14 cellular contexts compared by ENCODE assay signal in genomic region chr16:54177052-54177856, GRCh38.
DNase-seq lines count a peak whose midpoint lies in the region; ATAC-seq, FAIRE-seq and TF ChIP-seq lines count a peak whose summit lies in the region.
"Had no signal": no experiment of that assay in that cellular context is flagged by ENCODE, and none has a peak within 500 bp of the region (broad histone marks: within the 10 kb centered on the region; RNA-seq: fewer than 3 reads in every experiment).

No MANE protein-coding gene starts in this region.

- no peak for FAIRE-seq in A549 (lab: Jason Lieb, UNC)

- CTCF ChIA-PET in A549 (lab: Yijun Ruan, JAX) = interaction anchor here (1.4 kb wide), 1 partner anchor 11 kb away, joined by 3 read pairs; no protein-coding TSS in a partner anchor

- ATAC-seq in A549 (no peak), GM23338 (no peak)

- H3K4me2 ChIP-seq in A549 (no peak overlapping the region), GM23338 (0 out of 2 replicates have a peak overlapping the region, but pooled peaks have one; percentile 42), hepatocyte (peak overlapping the region; percentile 68), osteoblast (ENCODE audit: insufficient read depth, low read length) (no peak overlapping the region)

- H3K9me2 ChIP-seq in GM23338 (ENCODE audit: insufficient read depth) = no peaks in the 10 kb centered on the region
- H3K9me2 ChIP-seq in hepatocyte (replicated peaks; ENCODE audit: insufficient read depth) = no peaks in the 10 kb centered on the region

- no peak for TF ChIP-seq EP300 in A549 (IDR thresholded peaks at IDR 0.05)

- peak overlapping the region; percentile 3; the same call in 1 of the 3 replicates for H3K4me3 Mint-ChIP-seq in GM23338

- H3K4me3 ChIP-seq in A549 (no peak overlapping the region), GM23338 (no peak overlapping the region), hepatocyte (no peak overlapping the region), osteoblast (ENCODE audit: insufficient read depth, low read length) (no peak overlapping the region), prostate gland (no peak overlapping the region), thyroid gland (replicated peaks in 1 of 3) (no peak overlapping the region), Peyer's patch (no peak overlapping the region)

- H3K79me2 ChIP-seq in GM23338 (replicated peaks; ENCODE audit: insufficient read depth) (no peaks in the 10 kb centered on the region), hepatocyte (no peaks in the 10 kb centered on the region), osteoblast (ENCODE audit: insufficient read depth, low read length) (no peaks in the 10 kb centered on the region)

- DNase-seq in A549 (ENCODE audit: low read depth in 1 of 2, low spot score in 1 of 2) (no peak), GM23338 (ENCODE audit: low spot score) (no peak), hepatocyte (ENCODE audit: low spot score) (no peak), osteoblast (ENCODE audit: insufficient read length, low spot score, missing footprints) (peak; percentile 19), prostate gland (ENCODE audit: low spot score) (no peak), thyroid gland (no peak), Peyer's patch (no peak)
- DNase-seq: NCI-H187 treated with DMSO at 0.1 percent for 48 hours; NK-92 treated with Interleukin-12 subunit alpha and Interleukin-12 subunit beta, amount 100 ng/mL, for 24 hours; OCI-M1; RPMI8226; SIG-M5 had no signal

- TF ChIP-seq POLR2A in A549 (IDR thresholded peaks at IDR 0.05; ENCODE audit: low read length) = no peak
- no peak for TF ChIP-seq POLR2A in prostate gland (IDR thresholded peaks at IDR 0.05)
- TF ChIP-seq POLR2A in thyroid gland (IDR thresholded peaks at IDR 0.05) = no peak
- TF ChIP-seq POLR2A in Peyer's patch (IDR thresholded peaks at IDR 0.05) = no peak

- POLR2A ChIA-PET in A549 (lab: Yijun Ruan, JAX) = no interaction called here

- H3K4me1 ChIP-seq in A549 = peaks cover 25% of the 10 kb centered on the region
- H3K4me1 ChIP-seq in GM23338 (ENCODE audit: insufficient read depth) = peaks cover 31% of the 10 kb centered on the region
- H3K4me1 ChIP-seq in hepatocyte (ENCODE audit: insufficient read depth) = peaks cover 38% of the 10 kb centered on the region
- peaks cover 7% of the 10 kb centered on the region for H3K4me1 ChIP-seq in osteoblast (ENCODE audit: insufficient read depth, low read length)
- H3K4me1 ChIP-seq in prostate gland (replicated peaks) = no peaks in the 10 kb centered on the region
- no peaks in the 10 kb centered on the region for H3K4me1 ChIP-seq in thyroid gland
- H3K4me1 ChIP-seq in Peyer's patch = peaks cover 0 to 7% (median 0%) of the 10 kb centered on the region in 4 donors

- WGBS in A549 (ENCODE audit: missing lambda C conversion rate) = 88% methylated on average over 26 of the region's 26 CpGs
- 82% methylated on average over 26 of the region's 26 CpGs for whole genome bisulfite sequencing in hepatocyte (ENCODE audit: low lambda C conversion rate, missing lambda C conversion rate)
- WGBS in prostate gland = 95% methylated on average over 26 of the region's 26 CpGs
- WGBS in thyroid gland, 2 donors = 93 to 94% methylated on average over 26 of the region's 26 CpGs

- peaks cover 12% of the 10 kb centered on the region for H3K27me3 Mint-ChIP-seq in GM23338 (ENCODE audit: insufficient read depth, low read depth, poor library complexity)

- H4K20me1 ChIP-seq in GM23338 (replicated peaks; ENCODE audit: insufficient read depth) (no peaks in the 10 kb centered on the region), hepatocyte (ENCODE audit: insufficient read depth, poor library complexity, severe bottlenecking) (no peaks in the 10 kb centered on the region), osteoblast (ENCODE audit: insufficient read depth, low read length) (no peaks in the 10 kb centered on the region)

- H3K36me3 ChIP-seq in GM23338 (ENCODE audit: insufficient read depth) (no peaks in the 10 kb centered on the region), hepatocyte (replicated peaks; ENCODE audit: insufficient read depth, low read depth) (no peaks in the 10 kb centered on the region), osteoblast (ENCODE audit: insufficient read depth, low read length) (no peaks in the 10 kb centered on the region), prostate gland (no peaks in the 10 kb centered on the region), thyroid gland (no peaks in the 10 kb centered on the region), Peyer's patch (no peaks in the 10 kb centered on the region)

- no peaks in the 10 kb centered on the region for H3K27me3 ChIP-seq in GM23338 (ENCODE audit: insufficient read depth)
- H3K27me3 ChIP-seq in hepatocyte = no peaks in the 10 kb centered on the region
- H3K27me3 ChIP-seq in osteoblast (ENCODE audit: insufficient read depth, low read length) = peaks cover 6% of the 10 kb centered on the region
- H3K27me3 ChIP-seq in prostate gland (replicated peaks; ENCODE audit: insufficient read depth) = no peaks in the 10 kb centered on the region
- no peaks in the 10 kb centered on the region for H3K27me3 ChIP-seq in thyroid gland
- no peaks in the 10 kb centered on the region for H3K27me3 ChIP-seq in Peyer's patch

- H2AFZ ChIP-seq in GM23338 (0 out of 2 replicates have a peak overlapping the region, but pooled peaks have one; percentile 1), hepatocyte (no peak overlapping the region), osteoblast (ENCODE audit: low read length) (no peak overlapping the region)

- H3K9me3 Mint-ChIP-seq in GM23338 = no peaks in the 10 kb centered on the region
- H3K9me3 Mint-ChIP-seq: IgD-negative memory B cell had no signal

- no peak for TF ChIP-seq RAD21 in A549 (conservative IDR thresholded peaks at IDR 0.05 in 1 of 2, IDR thresholded peaks at IDR 0.05 in 1 of 2)

- no peaks in the 10 kb centered on the region for H3K9me3 ChIP-seq in A549
- H3K9me3 ChIP-seq in hepatocyte (ENCODE audit: low read depth) = no peaks in the 10 kb centered on the region
- no peaks in the 10 kb centered on the region for H3K9me3 ChIP-seq in osteoblast (ENCODE audit: low read depth, low read length)
- no peaks in the 10 kb centered on the region for H3K9me3 ChIP-seq in prostate gland
- H3K9me3 ChIP-seq in thyroid gland = no peaks in the 10 kb centered on the region
- H3K9me3 ChIP-seq in Peyer's patch = no peaks in the 10 kb centered on the region

- H3K27ac Mint-ChIP-seq in GM23338 = no peak overlapping the region; the same call in 1 of the 2 replicates
- H3K27ac Mint-ChIP-seq: IgD-negative memory B cell had no signal

- H3K27ac ChIP-seq in A549 = no peak overlapping the region
- no peak overlapping the region for H3K27ac ChIP-seq in GM23338 (ENCODE audit: low read depth)
- H3K27ac ChIP-seq in hepatocyte = no peak overlapping the region
- no peak overlapping the region for H3K27ac ChIP-seq in osteoblast (ENCODE audit: low read depth, low read length)
- no peak overlapping the region for H3K27ac ChIP-seq in prostate gland
- H3K27ac ChIP-seq in thyroid gland = no peak overlapping the region
- no peak overlapping the region for H3K27ac ChIP-seq in Peyer's patch

- peaks cover 46% of the 10 kb centered on the region for H3K4me1 Mint-ChIP-seq in GM23338

- intact Hi-C loops in prostate gland (cut with DNase I) = loop anchor here (10.0 kb wide), 1 partner anchor 282 kb away; no protein-coding TSS in a partner anchor
- intact Hi-C loops in thyroid gland (cut with DNase I) = no loop called here

- H3K36me3 Mint-ChIP-seq in GM23338 (ENCODE audit: low read depth) = no peaks in the 10 kb centered on the region
- H3K36me3 Mint-ChIP-seq: CD14-positive monocyte, IgD-negative memory B cell had no signal

- TF ChIP-seq CTCF in A549 (IDR thresholded peaks at IDR 0.05) (no peak), GM23338 (conservative IDR thresholded peaks at IDR 0.05; ENCODE audit: low read depth in 2 of 2) (no peak), hepatocyte (IDR thresholded peaks at IDR 0.05; ENCODE audit: poor library complexity) (no peak), osteoblast (IDR thresholded peaks at IDR 0.05; ENCODE audit: extremely low read depth, low read depth, low read length) (no peak), prostate gland (IDR thresholded peaks at IDR 0.05) (no peak), thyroid gland (IDR thresholded peaks at IDR 0.05) (no peak), Peyer's patch (IDR thresholded peaks at IDR 0.05) (no peak)

- H3F3A ChIP-seq in GM23338 (replicated peaks; ENCODE audit: low read depth) = no peaks in the 10 kb centered on the region

TF ChIP-seq in A549, 52 proteins besides CTCF, POLR2A, EP300 and RAD21:
- TF ChIP-seq ZSCAN20 (CRISPR knock-in tag; IDR thresholded peaks at IDR 0.05) (no peak), SREBF2 (IDR thresholded peaks at IDR 0.05) (no peak), MAFK (IDR thresholded peaks at IDR 0.05; ENCODE audit: partially characterized antibody) (peak; percentile 93)

TF ChIP-seq in GM23338, 12 proteins besides CTCF, POLR2A, EP300 and RAD21 (continues in another document):
- TF ChIP-seq NANOG (IDR thresholded peaks at IDR 0.05; ENCODE audit: borderline replicate concordance) (no peak), ZNF331 (CRISPR knock-in tag; IDR thresholded peaks at IDR 0.05; ENCODE audit: low read depth) (no peak), ETS1 (IDR thresholded peaks at IDR 0.05) (no peak), CREB1 (CRISPR knock-in tag; IDR thresholded peaks at IDR 0.05; ENCODE audit: low read depth) (no peak), JUNB (IDR thresholded peaks at IDR 0.05; ENCODE audit: unreplicated experiment) (no peak), EZH2phosphoT487 (IDR thresholded peaks at IDR 0.05; ENCODE audit: unreplicated experiment) (no peak), EZH2 (IDR thresholded peaks at IDR 0.05; ENCODE audit: low read depth, unreplicated experiment) (no peak), ZNF114 (CRISPR knock-in tag; IDR thresholded peaks at IDR 0.05) (no peak)

Comparison
In these comparisons a context has a peak if more than half of its experiments do, and no peak if none do; other contexts are left out.
1. H3K4me2 ChIP-seq: peak in GM23338 (single experiment) and hepatocyte (single experiment); none in A549 (single experiment) and osteoblast (single experiment).